ENCODE assay signal across 32 cellular contexts in genomic region chr1:246951413-246951812, GRCh38. TPM values are rescaled to one million over a fixed set of nuclear protein-coding genes. Genes with fewer than 3 reads are reported as not detected.
"Had no signal": no experiment of that assay in that cellular context is flagged by ENCODE, and none has a peak within 500 bp of the region (broad histone marks: within the 10 kb centered on the region; RNA-seq: fewer than 3 reads in every experiment).

No MANE protein-coding gene starts in this region.

- H3K27ac Mint-ChIP-seq: T-cell had no signal

- H3K36me3 ChIP-seq: SJCRH30 had no signal

- H3K9me3 ChIP-seq: MG63, SJCRH30 had no signal

- H2AFZ ChIP-seq: PC-9 had no signal

- H3K27me3 Mint-ChIP-seq: T-cell had no signal

- H3K4me1 ChIP-seq: SJCRH30 had no signal

- H3K36me3 Mint-ChIP-seq: T-cell had no signal

- H3K27me3 ChIP-seq: MG63, SJCRH30 had no signal

- H3K4me3 Mint-ChIP-seq: T-cell had no signal

- H3K4me1 Mint-ChIP-seq: T-cell had no signal

- FAIRE-seq: RCC 7860 had no signal

- H3K27ac ChIP-seq: PC-9, RWPE1, SJCRH30, SK-N-MC had no signal

- H3K4me3 ChIP-seq: MG63, PC-9, SJCRH30, SK-N-MC had no signal

- DNase-seq: Karpas-422, MG63, NCI-H1048, NCI-H1092 treated with DMSO at 0.1 percent for 48 hours, NCI-H1105 treated with DMSO at 0.1 percent for 48 hours, NCI-H1417, NCI-H1436, NCI-H146, NCI-H1694, NCI-H187, NCI-H1930, NCI-H2029 treated with DMSO at 0.1 percent for 48 hours, NCI-H2081 treated with DMSO at 0.1 percent for 48 hours, NCI-H2107, NCI-H2171, NCI-H226, NCI-H446 treated with DMSO at 0.1 percent for 48 hours, NCI-H510A, NCI-H524, NCI-H526, NCI-H69, NCI-H748 treated with DMSO at 0.1 percent for 48 hours, NCI-H82, PC-9, SHP77, SIG-M5, SJCRH30, T-cell had no signal

- H3K9me3 Mint-ChIP-seq: T-cell had no signal

- H3K4me2 ChIP-seq: PC-9 had no signal

RNA-seq across cellular contexts. Expression of gene ZNF695, which starts 56.4 kb away (rescaled TPM):
- total RNA-seq: Right ventricle myocardium inferior, T-cell had no signal
